Comparison of ENCODE assay signal across 25 cellular contexts in the genomic region with DNA sequence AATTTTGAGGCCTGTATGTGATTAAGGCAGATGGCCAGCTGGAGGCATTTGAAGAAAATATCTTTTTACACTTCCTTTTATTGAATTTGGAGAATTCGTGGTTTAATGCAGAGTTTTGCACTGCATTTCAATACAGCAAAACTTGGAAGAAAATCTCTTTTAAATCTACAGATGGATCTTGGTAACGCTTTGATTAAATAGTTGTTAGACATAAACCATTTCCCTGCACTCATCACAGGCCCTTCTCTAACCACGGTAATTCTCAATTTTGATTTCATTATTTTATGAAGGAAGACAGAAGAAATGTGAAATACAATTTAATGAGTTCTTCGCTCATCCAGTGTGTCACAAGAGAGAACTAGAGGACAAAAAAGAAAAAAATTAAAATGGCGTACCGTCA.
A peak's percentile ranks its signal among the peaks of the same experiment; 100 is the strongest.
DNase-seq lines count a peak whose midpoint lies in the region; ATAC-seq and TF ChIP-seq lines count a peak whose summit lies in the region.
"Had no signal": no experiment of that assay in that cellular context is flagged by ENCODE, and none has a peak within 500 bp of the region (broad histone marks: within the 10 kb centered on the region; RNA-seq: fewer than 3 reads in every experiment).

No MANE protein-coding gene starts in this region.

- no peak overlapping the region for H3K4me3 ChIP-seq in neural progenitor cell
- H3K4me3 ChIP-seq: A549; BLaER1 treated with 17β-estradiol and CSF1 and Interleukin-3, amounts not matched to agents 10 nM and 100 nM; GM12878 had no signal

- H3K27ac Mint-ChIP-seq in brain (peak overlapping the region in 4 of 5 experiments; percentile 34 to 91 (median 70)), neural progenitor cell (no peak overlapping the region)
- H3K27ac Mint-ChIP-seq: B cell; CD4-positive, alpha-beta T cell; CD8-positive, alpha-beta T cell had no signal

- H3K79me2 ChIP-seq in neural progenitor cell (ENCODE audit: low read depth): no peaks in the 10 kb centered on the region

- H3K4me3 Mint-ChIP-seq in brain (no peak overlapping the region), neural progenitor cell (no peak overlapping the region)
- H3K4me3 Mint-ChIP-seq: B cell; CD4-positive, alpha-beta T cell; CD8-positive, alpha-beta T cell had no signal

- H3K27ac ChIP-seq in neural progenitor cell: no peak overlapping the region
- H3K27ac ChIP-seq: A549; BLaER1 treated with 17β-estradiol and CSF1 and Interleukin-3, amounts not matched to agents 10 nM and 100 nM; C4-2B had no signal

- H3K9me3 Mint-ChIP-seq in brain: no peaks in the 10 kb centered on the region
- H3K9me3 Mint-ChIP-seq in neural progenitor cell: no peaks in the 10 kb centered on the region
- H3K9me3 Mint-ChIP-seq: CD4-positive, alpha-beta T cell; CD8-positive, alpha-beta T cell had no signal

- ATAC-seq in SK-N-SH treated with all-trans-retinoic acid at 6 μM for 48 hours: no peak; the same call in 2 of the 3 replicates
- ATAC-seq: A549; CD8-positive, alpha-beta T cell; GM12878 had no signal

- H3K9ac ChIP-seq in neural progenitor cell: no peak overlapping the region
- H3K9ac ChIP-seq: BLaER1 treated with 17β-estradiol and CSF1 and Interleukin-3, amounts not matched to agents 10 nM and 100 nM had no signal

- TF ChIP-seq CTCF in brain (conservative IDR thresholded peaks at IDR 0.05) (no peak), neural progenitor cell (IDR thresholded peaks at IDR 0.05) (no peak)

- no peaks in the 10 kb centered on the region for H3K27me3 ChIP-seq in neural progenitor cell
- H3K27me3 ChIP-seq: BLaER1 treated with 17β-estradiol and CSF1 and Interleukin-3, amounts not matched to agents 10 nM and 100 nM had no signal

- peaks cover 76% of the 10 kb centered on the region for H3K4me1 Mint-ChIP-seq in brain
- H3K4me1 Mint-ChIP-seq in neural progenitor cell: peaks cover 9% of the 10 kb centered on the region
- H3K4me1 Mint-ChIP-seq: B cell had no signal

- H4K20me1 ChIP-seq in neural progenitor cell (ENCODE audit: low read depth): no peaks in the 10 kb centered on the region
- H4K20me1 ChIP-seq: BLaER1 treated with 17β-estradiol and CSF1 and Interleukin-3, amounts not matched to agents 10 nM and 100 nM had no signal

- H3K9me3 ChIP-seq in neural progenitor cell (ENCODE audit: low read depth): no peaks in the 10 kb centered on the region
- H3K9me3 ChIP-seq: A549; BLaER1 treated with 17β-estradiol and CSF1 and Interleukin-3, amounts not matched to agents 10 nM and 100 nM; Caco-2 had no signal

- H3K4me1 ChIP-seq in neural progenitor cell: no peaks in the 10 kb centered on the region
- H3K4me1 ChIP-seq: BLaER1 treated with 17β-estradiol and CSF1 and Interleukin-3, amounts not matched to agents 10 nM and 100 nM had no signal

- H3K36me3 Mint-ChIP-seq in brain: no peaks in the 10 kb centered on the region
- H3K36me3 Mint-ChIP-seq in neural progenitor cell: no peaks in the 10 kb centered on the region
- H3K36me3 Mint-ChIP-seq: CD8-positive, alpha-beta T cell had no signal

- no peaks in the 10 kb centered on the region for H3F3A ChIP-seq in neural progenitor cell (ENCODE audit: low read depth)

- H3K27me3 Mint-ChIP-seq in brain: no peaks in the 10 kb centered on the region
- H3K27me3 Mint-ChIP-seq in neural progenitor cell (ENCODE audit: insufficient read depth, low read depth): peaks cover 3% of the 10 kb centered on the region
- H3K27me3 Mint-ChIP-seq: B cell; CD4-positive, alpha-beta T cell had no signal

- no peak overlapping the region for H2AFZ ChIP-seq in neural progenitor cell (replicated peaks)

- no peak overlapping the region for H3K4me2 ChIP-seq in neural progenitor cell
- H3K4me2 ChIP-seq: A549; BLaER1 treated with 17β-estradiol and CSF1 and Interleukin-3, amounts not matched to agents 10 nM and 100 nM had no signal

- DNase-seq in SK-N-DZ (ENCODE audit: low spot score): peak; percentile 4
- DNase-seq in NCI-H1694 (lab: John Stamatoyannopoulos, UW): no peak
- no peak for DNase-seq in neural progenitor cell (ENCODE audit: low spot score)
- no peak for DNase-seq in D341Med (ENCODE audit: low spot score)
- no peak for DNase-seq in NCI-H2107 treated with DMSO at 0.1 percent for 48 hours (lab: John Stamatoyannopoulos, UW; ENCODE audit: unreplicated experiment)
- DNase-seq: 8988T; AML-193; Caco-2; Calu3; CD4-positive, alpha-beta T cell; CD8-positive, alpha-beta T cell; DMS 273 treated with DMSO at 0.1 percent for 48 hours; DMS153; DMS53; DMS79; DND-41; EL; GDM1 had no signal

- no peaks in the 10 kb centered on the region for H3K36me3 ChIP-seq in neural progenitor cell
- H3K36me3 ChIP-seq: BLaER1 treated with 17β-estradiol and CSF1 and Interleukin-3, amounts not matched to agents 10 nM and 100 nM had no signal

TF ChIP-seq in SK-N-SH treated with all-trans-retinoic acid at 6 μM for 48 hours, 23 proteins besides CTCF, POLR2A, EP300 and RAD21:
- TF ChIP-seq, protein P1, sequence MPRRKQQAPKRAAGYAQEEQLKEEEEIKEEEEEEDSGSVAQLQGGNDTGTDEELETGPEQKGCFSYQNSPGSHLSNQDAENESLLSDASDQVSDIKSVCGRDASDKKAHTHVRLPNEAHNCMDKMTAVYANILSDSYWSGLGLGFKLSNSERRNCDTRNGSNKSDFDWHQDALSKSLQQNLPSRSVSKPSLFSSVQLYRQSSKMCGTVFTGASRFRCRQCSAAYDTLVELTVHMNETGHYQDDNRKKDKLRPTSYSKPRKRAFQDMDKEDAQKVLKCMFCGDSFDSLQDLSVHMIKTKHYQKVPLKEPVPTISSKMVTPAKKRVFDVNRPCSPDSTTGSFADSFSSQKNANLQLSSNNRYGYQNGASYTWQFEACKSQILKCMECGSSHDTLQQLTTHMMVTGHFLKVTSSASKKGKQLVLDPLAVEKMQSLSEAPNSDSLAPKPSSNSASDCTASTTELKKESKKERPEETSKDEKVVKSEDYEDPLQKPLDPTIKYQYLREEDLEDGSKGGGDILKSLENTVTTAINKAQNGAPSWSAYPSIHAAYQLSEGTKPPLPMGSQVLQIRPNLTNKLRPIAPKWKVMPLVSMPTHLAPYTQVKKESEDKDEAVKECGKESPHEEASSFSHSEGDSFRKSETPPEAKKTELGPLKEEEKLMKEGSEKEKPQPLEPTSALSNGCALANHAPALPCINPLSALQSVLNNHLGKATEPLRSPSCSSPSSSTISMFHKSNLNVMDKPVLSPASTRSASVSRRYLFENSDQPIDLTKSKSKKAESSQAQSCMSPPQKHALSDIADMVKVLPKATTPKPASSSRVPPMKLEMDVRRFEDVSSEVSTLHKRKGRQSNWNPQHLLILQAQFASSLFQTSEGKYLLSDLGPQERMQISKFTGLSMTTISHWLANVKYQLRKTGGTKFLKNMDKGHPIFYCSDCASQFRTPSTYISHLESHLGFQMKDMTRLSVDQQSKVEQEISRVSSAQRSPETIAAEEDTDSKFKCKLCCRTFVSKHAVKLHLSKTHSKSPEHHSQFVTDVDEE (CRISPR knock-in tag; IDR thresholded peaks at IDR 0.05): no peak
- TF ChIP-seq TCF4 (CRISPR knock-in tag; IDR thresholded peaks at IDR 0.05; ENCODE audit: borderline replicate concordance): peak; percentile 86
- TF ChIP-seq SNAI2 (CRISPR knock-in tag; IDR thresholded peaks at IDR 0.05): peak; percentile 47; the same call in 1 of the 2 replicates
- TF ChIP-seq ESRRG (CRISPR knock-in tag; IDR thresholded peaks at IDR 0.05): no peak
